In genomic region chr16:27383511-27384243, GRCh38 we compare ENCODE assay signal across 10 cellular contexts. TPM values are rescaled to one million over a fixed set of nuclear protein-coding genes. Genes with fewer than 3 reads are reported as not detected.
DNase-seq lines count a peak whose midpoint lies in the region; ATAC-seq and TF ChIP-seq lines count a peak whose summit lies in the region.
"Had no signal": no experiment of that assay in that cellular context is flagged by ENCODE, and none has a peak within 500 bp of the region (broad histone marks: within the 10 kb centered on the region; RNA-seq: fewer than 3 reads in every experiment).

No MANE protein-coding gene starts in this region.

- H3K27me3 ChIP-seq in lung (ENCODE audit: control insufficient read depth, insufficient read depth), result no peaks in the 10 kb centered on the region
- no peaks in the 10 kb centered on the region for H3K27me3 ChIP-seq in vagina
- H3K27me3 ChIP-seq: adrenal gland had no signal

- H3K9me3 ChIP-seq in lung (ENCODE audit: control insufficient read depth in 2 of 2, insufficient read depth in 1 of 2, low read length in 1 of 2), result peaks cover 5 to 16% of the 10 kb centered on the region in 2 donors
- no peaks in the 10 kb centered on the region for H3K9me3 ChIP-seq in vagina
- H3K9me3 ChIP-seq: adrenal gland had no signal

- H3K4me3 ChIP-seq in lung, result no peak overlapping the region
- H3K4me3 ChIP-seq in vagina, result no peak overlapping the region
- H3K4me3 ChIP-seq: adrenal gland had no signal

- H3K27ac Mint-ChIP-seq in stimulated activated naive CD8-positive, alpha-beta T cell treated with anti-CD3 and anti-CD28 coated beads, Interleukin-15, Interleukin-2, amounts not matched to agents 100 ng/mL and 50 ng/mL, for 24 hours, result peak overlapping the region; percentile 79
- H3K27ac Mint-ChIP-seq in activated T-helper 17 cell treated with anti-CD3 and anti-CD28 coated beads, Interleukin-2, amount 50 U/mL, for 72 hours, result peak overlapping the region; percentile 22
- H3K27ac Mint-ChIP-seq in HFFc6, result no peak overlapping the region

- H3K4me3 Mint-ChIP-seq in stimulated activated naive CD8-positive, alpha-beta T cell treated with anti-CD3 and anti-CD28 coated beads, Interleukin-15, Interleukin-2, amounts not matched to agents 100 ng/mL and 50 ng/mL, for 24 hours, result peak overlapping the region; percentile 22
- H3K4me3 Mint-ChIP-seq in activated T-helper 17 cell treated with anti-CD3 and anti-CD28 coated beads, Interleukin-2, amount 50 U/mL, for 72 hours, result no peak overlapping the region
- H3K4me3 Mint-ChIP-seq in HFFc6, result no peak overlapping the region

- H3K27me3 Mint-ChIP-seq in stimulated activated naive CD8-positive, alpha-beta T cell treated with anti-CD3 and anti-CD28 coated beads, Interleukin-15, Interleukin-2, amounts not matched to agents 100 ng/mL and 50 ng/mL, for 24 hours, result no peaks in the 10 kb centered on the region
- no peaks in the 10 kb centered on the region for H3K27me3 Mint-ChIP-seq in activated T-helper 17 cell treated with anti-CD3 and anti-CD28 coated beads, Interleukin-2, amount 50 U/mL, for 72 hours
- H3K27me3 Mint-ChIP-seq in HFFc6 (ENCODE audit: insufficient read depth), result peaks cover 3% of the 10 kb centered on the region; the same call in 1 of the 2 replicates

- peaks cover 7% of the 10 kb centered on the region for H3K36me3 Mint-ChIP-seq in stimulated activated naive CD8-positive, alpha-beta T cell treated with anti-CD3 and anti-CD28 coated beads, Interleukin-15, Interleukin-2, amounts not matched to agents 100 ng/mL and 50 ng/mL, for 24 hours (ENCODE audit: low read depth)
- H3K36me3 Mint-ChIP-seq in activated T-helper 17 cell treated with anti-CD3 and anti-CD28 coated beads, Interleukin-2, amount 50 U/mL, for 72 hours (ENCODE audit: low read depth), result no peaks in the 10 kb centered on the region
- peaks cover 13% of the 10 kb centered on the region for H3K36me3 Mint-ChIP-seq in HFFc6 (ENCODE audit: low read depth)

- peaks cover 10% of the 10 kb centered on the region for H3K9me3 Mint-ChIP-seq in stimulated activated naive CD8-positive, alpha-beta T cell treated with anti-CD3 and anti-CD28 coated beads, Interleukin-15, Interleukin-2, amounts not matched to agents 100 ng/mL and 50 ng/mL, for 24 hours
- H3K9me3 Mint-ChIP-seq in activated T-helper 17 cell treated with anti-CD3 and anti-CD28 coated beads, Interleukin-2, amount 50 U/mL, for 72 hours, result peaks cover 8% of the 10 kb centered on the region
- H3K9me3 Mint-ChIP-seq in HFFc6, result peaks cover 20% of the 10 kb centered on the region

- H3K4me1 Mint-ChIP-seq in stimulated activated naive CD8-positive, alpha-beta T cell treated with anti-CD3 and anti-CD28 coated beads, Interleukin-15, Interleukin-2, amounts not matched to agents 100 ng/mL and 50 ng/mL, for 24 hours (ENCODE audit: low read depth), result peaks cover 43% of the 10 kb centered on the region
- H3K4me1 Mint-ChIP-seq in activated T-helper 17 cell treated with anti-CD3 and anti-CD28 coated beads, Interleukin-2, amount 50 U/mL, for 72 hours, result peaks cover 21% of the 10 kb centered on the region
- H3K4me1 Mint-ChIP-seq in HFFc6 (ENCODE audit: low read depth), result peaks cover 23% of the 10 kb centered on the region

- ATAC-seq in stimulated activated naive CD8-positive, alpha-beta T cell treated with anti-CD3 and anti-CD28 coated beads, Interleukin-15, Interleukin-2, amounts not matched to agents 100 U/mL and 50 U/mL, for 24 hours, result no peak
- no peak for ATAC-seq in activated T-helper 17 cell treated with anti-CD3 and anti-CD28 coated beads, Interleukin-2, amount 50 U/mL, for 72 hours (replicated peaks)
- peak; percentile 56 for ATAC-seq in lung (ENCODE audit: insufficient read depth, low FRiP score)
- ATAC-seq in HG02623 (IDR thresholded peaks at IDR 0.05; ENCODE audit: unreplicated experiment), result no peak

- H3K27ac ChIP-seq in lung (ENCODE audit: low read depth in 1 of 2, low read length in 1 of 2), result peak overlapping the region in 1 of 2 donors; percentile 2
- no peak overlapping the region for H3K27ac ChIP-seq in vagina

- H3K36me3 ChIP-seq in lung (ENCODE audit: control insufficient read depth in 2 of 2, insufficient read depth in 2 of 2, low read length in 2 of 2) (no peaks in the 10 kb centered on the region), vagina (no peaks in the 10 kb centered on the region)
- H3K36me3 ChIP-seq: adrenal gland had no signal

- TF ChIP-seq POLR2A in vagina (IDR thresholded peaks at IDR 0.05), result no peak

- no peak for TF ChIP-seq CTCF in lung (IDR thresholded peaks at IDR 0.05; ENCODE audit: control extremely low read depth, extremely low read depth)
- TF ChIP-seq CTCF in vagina (IDR thresholded peaks at IDR 0.05), result no peak
- no peak for TF ChIP-seq CTCF in HFFc6 (IDR thresholded peaks at IDR 0.05)

- intact Hi-C loops in vagina (cut with DNase I), result no loop called here

- DNase-seq in stimulated activated naive CD8-positive, alpha-beta T cell treated with anti-CD3 and anti-CD28 coated beads, Interleukin-15, Interleukin-2, amounts not matched to agents 100 U/mL and 50 U/mL, for 24 hours, result no peak
- no peak for DNase-seq in lung (ENCODE audit: low spot score)
- DNase-seq in vagina (ENCODE audit: extremely low spot score in 2 of 2), result peak; percentile 46 to 67
- no peak for DNase-seq in HFFc6
- no peak for DNase-seq in SK-N-DZ (ENCODE audit: low spot score)
- DNase-seq: stimulated activated naive CD4-positive, alpha-beta T cell treated with Interleukin-2 at 50 U/mL for 16 hours had no signal

- WGBS in lung, 2 donors, result 41 to 64% methylated on average over 15 of the region's 15 CpGs

- H3K4me1 ChIP-seq in lung (ENCODE audit: control insufficient read depth in 2 of 2, insufficient read depth in 2 of 2, low read length in 2 of 2) (no peaks in the 10 kb centered on the region), vagina (no peaks in the 10 kb centered on the region)
- H3K4me1 ChIP-seq: adrenal gland had no signal

RNA-seq across cellular contexts. Expression of gene IL21R, which starts 18.3 kb away (rescaled TPM):
- 10 to 100 TPM; 41.8 to 53.6 TPM for total RNA-seq in activated T-helper 17 cell treated with anti-CD3 and anti-CD28 coated beads, Interleukin-2, amount 50 U/mL, for 72 hours
- total RNA-seq in lung (1 to 10 TPM; 3.4 to 6.3 TPM), vagina (0.98 TPM)
- polyA plus RNA-seq in lung, result 1 to 10 TPM; 1.0 to 4.6 TPM
- 1 to 10 TPM in 5 of 6 experiments, under 1 TPM in 1; 0.96 to 1.8 (median 1.2) TPM for total RNA-seq in HFFc6 (2021; fragmentation: NEBNext Ultra II Directional; extraction: Animal tissue kit (Norgen Biotek cat#: 25700))
- 1.5 and 1.6 TPM in 2 replicates for polyA plus RNA-seq in SK-N-DZ (2014; cell fraction: cytosol; rRNA removed)
- 0.69 and 0.82 TPM in 2 replicates for polyA plus RNA-seq in SK-N-DZ (2014; cell fraction: nucleus; rRNA removed)

Comparison
In these comparisons a context has a peak if more than half of its experiments do, and no peak if none do; other contexts are left out.
1. DNase-seq: peak in vagina (2 of 2); none in stimulated activated naive CD8-positive, alpha-beta T cell treated with anti-CD3 and anti-CD28 coated beads, Interleukin-15, Interleukin-2, amounts not matched to agents 100 U/mL and 50 U/mL, for 24 hours (single experiment), lung (single experiment), HFFc6 (single experiment) and SK-N-DZ (single experiment).
2. RNA of gene IL21R, which starts 18.3 kb away (total RNA-seq): 41.8 to 53.6 TPM in activated T-helper 17 cell treated with anti-CD3 and anti-CD28 coated beads, Interleukin-2, amount 50 U/mL, for 72 hours; 3.4 to 6.3 TPM in lung, 0.96 to 1.8 TPM in HFFc6 and 0.98 TPM in vagina (single experiment); every median in the first group is over 4 times any median in the second.